8 cellular contexts compared by ENCODE assay signal in the genomic region with DNA sequence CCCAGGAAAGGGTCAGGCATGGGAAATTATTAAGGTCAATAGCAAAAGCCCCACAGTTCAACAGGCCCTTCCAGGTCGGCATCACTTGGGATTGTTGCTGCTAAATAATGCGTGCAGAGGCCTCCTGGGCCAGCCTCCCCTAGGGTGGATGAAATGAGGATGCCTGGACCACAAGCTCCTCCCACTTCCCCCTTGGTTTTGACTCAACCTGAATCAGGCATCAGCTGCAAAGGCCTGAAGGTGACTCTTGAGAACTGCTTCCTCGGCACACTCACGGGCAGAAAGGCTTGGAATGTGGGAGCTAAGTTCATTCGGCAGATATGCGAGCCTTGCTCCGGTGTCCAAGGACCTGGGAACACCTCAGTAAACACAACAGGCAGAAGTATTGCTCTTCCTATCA.
DNase-seq lines count a peak whose midpoint lies in the region; ATAC-seq lines count a peak whose summit lies in the region.

No MANE protein-coding gene starts in this region.

- H3K36me3 Mint-ChIP-seq in activated CD4-positive, alpha-beta T cell treated with anti-CD3 and anti-CD28 coated beads for 36 hours (ENCODE audit: low read depth) = peaks cover 61% of the 10 kb centered on the region

- H3K27me3 Mint-ChIP-seq in activated CD4-positive, alpha-beta T cell treated with anti-CD3 and anti-CD28 coated beads for 36 hours = no peaks in the 10 kb centered on the region

- intact Hi-C loops in activated CD4-positive, alpha-beta T cell treated with anti-CD3 and anti-CD28 coated beads for 36 hours (cut with DNase I, micrococcal nuclease) = loop anchor here (2.0 to 10.0 kb wide), 9 partner anchors 40 to 1856 kb away; a partner anchor contains a TSS

- CTCF ChIA-PET in activated CD4-positive, alpha-beta T cell treated with anti-CD3 and anti-CD28 coated beads for 36 hours (lab: Charles Lee) = interaction anchor here (0.7 to 3.4 kb wide), 8 partner anchors 8 to 80 kb away, joined by 3 to 17 read pairs (median 6); no protein-coding TSS in a partner anchor

- DNase-seq in ACHN (peak; percentile 15), DMS153 treated with DMSO at 0.1 percent for 48 hours (lab: John Stamatoyannopoulos, UW; ENCODE audit: unreplicated experiment) (no peak)
- DNase-seq in activated CD4-positive, alpha-beta T cell treated with anti-CD3 and anti-CD28 coated beads for 36 hours = peak; percentile 91
- peak; percentile 39 for DNase-seq in effector CD8-positive, alpha-beta T cell (lab: John Stamatoyannopoulos, UW)
- DNase-seq in stimulated activated CD8-positive, alpha-beta memory T cell treated with anti-CD3 and anti-CD28 coated beads, Interleukin-15, amount 100 ng/mL, for 48 hours (ENCODE audit: low read depth in 2 of 2) = peak; percentile 68 to 76

- in situ Hi-C loops in ACHN (cut with HindIII; ENCODE audit: low pct_ligation_motif_present, low pct_unique_long_range_greater_than_20kb, low sequenced_read_pairs) = no loop called here

- peak; percentile 42 for ATAC-seq in GM19438 (IDR thresholded peaks at IDR 0.05; ENCODE audit: low read depth, unreplicated experiment)
- peak; percentile 54 for ATAC-seq in HG03571 (IDR thresholded peaks at IDR 0.05; ENCODE audit: unreplicated experiment)
- ATAC-seq in activated CD4-positive, alpha-beta T cell treated with anti-CD3 and anti-CD28 coated beads for 36 hours = peak; percentile 59
- no peak for ATAC-seq in HG03439 (IDR thresholded peaks at IDR 0.05; ENCODE audit: unreplicated experiment)

- no peaks in the 10 kb centered on the region for H3K9me3 Mint-ChIP-seq in activated CD4-positive, alpha-beta T cell treated with anti-CD3 and anti-CD28 coated beads for 36 hours (ENCODE audit: low read depth)

- POLR2A ChIA-PET in activated CD4-positive, alpha-beta T cell treated with anti-CD3 and anti-CD28 coated beads for 36 hours (lab: Charles Lee) = interaction anchor here (0.8 to 1.3 kb wide), 5 partner anchors 9 to 45 kb away, joined by 3 to 9 read pairs (median 4); no protein-coding TSS in a partner anchor

- H3K4me3 Mint-ChIP-seq in activated CD4-positive, alpha-beta T cell treated with anti-CD3 and anti-CD28 coated beads for 36 hours = peak overlapping the region; percentile 47

- H3K27ac Mint-ChIP-seq in activated CD4-positive, alpha-beta T cell treated with anti-CD3 and anti-CD28 coated beads for 36 hours = peak overlapping the region; percentile 98

- H3K4me1 Mint-ChIP-seq in activated CD4-positive, alpha-beta T cell treated with anti-CD3 and anti-CD28 coated beads for 36 hours = peaks cover 90% of the 10 kb centered on the region
